Comparison of ENCODE assay signal across 1 cellular context in the genomic region with DNA sequence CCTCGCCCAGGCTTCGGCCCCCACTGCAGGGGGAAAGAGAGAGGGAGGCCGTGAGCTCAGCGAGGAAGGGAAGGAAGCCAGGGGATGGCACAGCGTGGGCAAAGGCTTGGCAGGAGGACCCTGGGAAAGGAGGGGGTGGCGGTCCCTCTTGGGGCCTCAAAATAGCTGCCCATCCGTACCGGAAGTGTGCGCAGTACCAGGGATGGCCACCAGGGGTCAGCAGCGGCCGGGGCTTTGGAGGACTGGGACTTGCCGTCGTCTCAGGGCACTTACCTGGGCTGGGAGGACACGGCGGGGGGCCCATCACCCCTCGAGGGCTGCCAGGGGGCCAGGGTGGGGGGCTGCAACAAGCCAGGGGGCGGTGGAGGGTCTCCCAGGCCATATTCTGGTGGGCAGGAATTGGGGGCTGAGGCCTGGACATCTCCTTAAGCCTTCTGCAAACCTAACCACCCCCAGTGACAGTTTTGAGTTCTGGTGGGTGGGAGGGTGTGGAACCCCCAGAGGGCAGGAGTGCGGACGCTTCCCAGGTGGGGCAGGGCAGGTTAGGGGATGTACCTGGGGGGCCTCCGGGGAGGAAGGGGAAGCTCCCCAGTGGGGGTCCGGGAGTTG.
TF ChIP-seq lines count a peak whose summit lies in the region.

No MANE protein-coding gene starts in this region.

TF ChIP-seq in HEK293, 187 proteins besides CTCF, POLR2A, EP300 and RAD21 (continued from another document):
- TF ChIP-seq, protein P1, sequence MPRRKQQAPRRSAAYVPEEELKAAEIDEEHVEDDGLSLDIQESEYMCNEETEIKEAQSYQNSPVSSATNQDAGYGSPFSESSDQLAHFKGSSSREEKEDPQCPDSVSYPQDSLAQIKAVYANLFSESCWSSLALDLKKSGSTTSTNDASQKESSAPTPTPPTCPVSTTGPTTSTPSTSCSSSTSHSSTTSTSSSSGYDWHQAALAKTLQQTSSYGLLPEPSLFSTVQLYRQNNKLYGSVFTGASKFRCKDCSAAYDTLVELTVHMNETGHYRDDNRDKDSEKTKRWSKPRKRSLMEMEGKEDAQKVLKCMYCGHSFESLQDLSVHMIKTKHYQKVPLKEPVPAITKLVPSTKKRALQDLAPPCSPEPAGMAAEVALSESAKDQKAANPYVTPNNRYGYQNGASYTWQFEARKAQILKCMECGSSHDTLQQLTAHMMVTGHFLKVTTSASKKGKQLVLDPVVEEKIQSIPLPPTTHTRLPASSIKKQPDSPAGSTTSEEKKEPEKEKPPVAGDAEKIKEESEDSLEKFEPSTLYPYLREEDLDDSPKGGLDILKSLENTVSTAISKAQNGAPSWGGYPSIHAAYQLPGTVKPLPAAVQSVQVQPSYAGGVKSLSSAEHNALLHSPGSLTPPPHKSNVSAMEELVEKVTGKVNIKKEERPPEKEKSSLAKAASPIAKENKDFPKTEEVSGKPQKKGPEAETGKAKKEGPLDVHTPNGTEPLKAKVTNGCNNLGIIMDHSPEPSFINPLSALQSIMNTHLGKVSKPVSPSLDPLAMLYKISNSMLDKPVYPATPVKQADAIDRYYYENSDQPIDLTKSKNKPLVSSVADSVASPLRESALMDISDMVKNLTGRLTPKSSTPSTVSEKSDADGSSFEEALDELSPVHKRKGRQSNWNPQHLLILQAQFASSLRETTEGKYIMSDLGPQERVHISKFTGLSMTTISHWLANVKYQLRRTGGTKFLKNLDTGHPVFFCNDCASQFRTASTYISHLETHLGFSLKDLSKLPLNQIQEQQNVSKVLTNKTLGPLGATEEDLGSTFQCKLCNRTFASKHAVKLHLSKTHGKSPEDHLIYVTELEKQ (tag by site-specific recombination; IDR thresholded peaks at IDR 0.05; ENCODE audit: borderline replicate concordance) = no peak
- TF ChIP-seq ZNF335 (tag by site-specific recombination; conservative IDR thresholded peaks at IDR 0.05) (peak; percentile 54), ZNF654 (tag by site-specific recombination; IDR thresholded peaks at IDR 0.05; ENCODE audit: low read depth) (peak; percentile 49), ZNF37A (tag by site-specific recombination; IDR thresholded peaks at IDR 0.05) (no peak), ZNF658 (tag by site-specific recombination; IDR thresholded peaks at IDR 0.05) (no peak), ZNF404 (tag by site-specific recombination; IDR thresholded peaks at IDR 0.05) (no peak), ZSCAN30 (tag by site-specific recombination; IDR thresholded peaks at IDR 0.05) (no peak), ZNF529 (tag by site-specific recombination; IDR thresholded peaks at IDR 0.05; ENCODE audit: insufficient replicate concordance) (no peak), ZNF501 (tag by site-specific recombination; IDR thresholded peaks at IDR 0.05) (no peak), ZFP41 (tag by site-specific recombination; IDR thresholded peaks at IDR 0.05; ENCODE audit: borderline replicate concordance) (no peak), SP2 (tag by site-specific recombination; IDR thresholded peaks at IDR 0.05) (no peak), YY1 (tag by site-specific recombination; IDR thresholded peaks at IDR 0.05) (no peak), ZFHX2 (tag by site-specific recombination; conservative IDR thresholded peaks at IDR 0.05) (peak; percentile 33; the same call in 1 of the 2 replicates), ZXDB (tag by site-specific recombination; IDR thresholded peaks at IDR 0.05) (no peak), ZNF16 (tag by site-specific recombination; IDR thresholded peaks at IDR 0.05; ENCODE audit: low read depth) (no peak), WT1 (tag by site-specific recombination; IDR thresholded peaks at IDR 0.05) (no peak)
- TF ChIP-seq, protein P2, sequence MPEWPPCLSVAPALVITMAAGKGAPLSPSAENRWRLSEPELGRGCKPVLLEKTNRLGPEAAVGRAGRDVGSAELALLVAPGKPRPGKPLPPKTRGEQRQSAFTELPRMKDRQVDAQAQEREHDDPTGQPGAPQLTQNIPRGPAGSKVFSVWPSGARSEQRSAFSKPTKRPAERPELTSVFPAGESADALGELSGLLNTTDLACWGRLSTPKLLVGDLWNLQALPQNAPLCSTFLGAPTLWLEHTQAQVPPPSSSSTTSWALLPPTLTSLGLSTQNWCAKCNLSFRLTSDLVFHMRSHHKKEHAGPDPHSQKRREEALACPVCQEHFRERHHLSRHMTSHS (tag by site-specific recombination; IDR thresholded peaks at IDR 0.05) = no peak
- TF ChIP-seq, protein P3, sequence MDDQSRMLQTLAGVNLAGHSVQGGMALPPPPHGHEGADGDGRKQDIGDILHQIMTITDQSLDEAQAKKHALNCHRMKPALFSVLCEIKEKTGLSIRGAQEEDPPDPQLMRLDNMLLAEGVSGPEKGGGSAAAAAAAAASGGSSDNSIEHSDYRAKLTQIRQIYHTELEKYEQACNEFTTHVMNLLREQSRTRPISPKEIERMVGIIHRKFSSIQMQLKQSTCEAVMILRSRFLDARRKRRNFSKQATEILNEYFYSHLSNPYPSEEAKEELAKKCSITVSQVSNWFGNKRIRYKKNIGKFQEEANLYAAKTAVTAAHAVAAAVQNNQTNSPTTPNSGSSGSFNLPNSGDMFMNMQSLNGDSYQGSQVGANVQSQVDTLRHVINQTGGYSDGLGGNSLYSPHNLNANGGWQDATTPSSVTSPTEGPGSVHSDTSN (CRISPR knock-in tag; IDR thresholded peaks at IDR 0.05) = no peak
- TF ChIP-seq, protein P4, sequence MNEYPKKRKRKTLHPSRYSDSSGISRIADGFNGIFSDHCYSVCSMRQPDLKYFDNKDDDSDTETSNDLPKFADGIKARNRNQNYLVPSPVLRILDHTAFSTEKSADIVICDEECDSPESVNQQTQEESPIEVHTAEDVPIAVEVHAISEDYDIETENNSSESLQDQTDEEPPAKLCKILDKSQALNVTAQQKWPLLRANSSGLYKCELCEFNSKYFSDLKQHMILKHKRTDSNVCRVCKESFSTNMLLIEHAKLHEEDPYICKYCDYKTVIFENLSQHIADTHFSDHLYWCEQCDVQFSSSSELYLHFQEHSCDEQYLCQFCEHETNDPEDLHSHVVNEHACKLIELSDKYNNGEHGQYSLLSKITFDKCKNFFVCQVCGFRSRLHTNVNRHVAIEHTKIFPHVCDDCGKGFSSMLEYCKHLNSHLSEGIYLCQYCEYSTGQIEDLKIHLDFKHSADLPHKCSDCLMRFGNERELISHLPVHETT (tag by site-specific recombination; IDR thresholded peaks at IDR 0.05) = no peak
- TF ChIP-seq, protein P5, sequence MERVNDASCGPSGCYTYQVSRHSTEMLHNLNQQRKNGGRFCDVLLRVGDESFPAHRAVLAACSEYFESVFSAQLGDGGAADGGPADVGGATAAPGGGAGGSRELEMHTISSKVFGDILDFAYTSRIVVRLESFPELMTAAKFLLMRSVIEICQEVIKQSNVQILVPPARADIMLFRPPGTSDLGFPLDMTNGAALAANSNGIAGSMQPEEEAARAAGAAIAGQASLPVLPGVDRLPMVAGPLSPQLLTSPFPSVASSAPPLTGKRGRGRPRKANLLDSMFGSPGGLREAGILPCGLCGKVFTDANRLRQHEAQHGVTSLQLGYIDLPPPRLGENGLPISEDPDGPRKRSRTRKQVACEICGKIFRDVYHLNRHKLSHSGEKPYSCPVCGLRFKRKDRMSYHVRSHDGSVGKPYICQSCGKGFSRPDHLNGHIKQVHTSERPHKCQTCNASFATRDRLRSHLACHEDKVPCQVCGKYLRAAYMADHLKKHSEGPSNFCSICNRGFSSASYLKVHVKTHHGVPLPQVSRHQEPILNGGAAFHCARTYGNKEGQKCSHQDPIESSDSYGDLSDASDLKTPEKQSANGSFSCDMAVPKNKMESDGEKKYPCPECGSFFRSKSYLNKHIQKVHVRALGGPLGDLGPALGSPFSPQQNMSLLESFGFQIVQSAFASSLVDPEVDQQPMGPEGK (tag by site-specific recombination; IDR thresholded peaks at IDR 0.05) = peak; percentile 69
- TF ChIP-seq, protein P6, sequence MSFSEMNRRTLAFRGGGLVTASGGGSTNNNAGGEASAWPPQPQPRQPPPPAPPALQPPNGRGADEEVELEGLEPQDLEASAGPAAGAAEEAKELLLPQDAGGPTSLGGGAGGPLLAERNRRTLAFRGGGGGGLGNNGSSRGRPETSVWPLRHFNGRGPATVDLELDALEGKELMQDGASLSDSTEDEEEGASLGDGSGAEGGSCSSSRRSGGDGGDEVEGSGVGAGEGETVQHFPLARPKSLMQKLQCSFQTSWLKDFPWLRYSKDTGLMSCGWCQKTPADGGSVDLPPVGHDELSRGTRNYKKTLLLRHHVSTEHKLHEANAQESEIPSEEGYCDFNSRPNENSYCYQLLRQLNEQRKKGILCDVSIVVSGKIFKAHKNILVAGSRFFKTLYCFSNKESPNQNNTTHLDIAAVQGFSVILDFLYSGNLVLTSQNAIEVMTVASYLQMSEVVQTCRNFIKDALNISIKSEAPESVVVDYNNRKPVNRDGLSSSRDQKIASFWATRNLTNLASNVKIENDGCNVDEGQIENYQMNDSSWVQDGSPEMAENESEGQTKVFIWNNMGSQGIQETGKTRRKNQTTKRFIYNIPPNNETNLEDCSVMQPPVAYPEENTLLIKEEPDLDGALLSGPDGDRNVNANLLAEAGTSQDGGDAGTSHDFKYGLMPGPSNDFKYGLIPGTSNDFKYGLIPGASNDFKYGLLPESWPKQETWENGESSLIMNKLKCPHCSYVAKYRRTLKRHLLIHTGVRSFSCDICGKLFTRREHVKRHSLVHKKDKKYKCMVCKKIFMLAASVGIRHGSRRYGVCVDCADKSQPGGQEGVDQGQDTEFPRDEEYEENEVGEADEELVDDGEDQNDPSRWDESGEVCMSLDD (tag by site-specific recombination; IDR thresholded peaks at IDR 0.05) = peak; percentile 59
- TF ChIP-seq, protein P7, sequence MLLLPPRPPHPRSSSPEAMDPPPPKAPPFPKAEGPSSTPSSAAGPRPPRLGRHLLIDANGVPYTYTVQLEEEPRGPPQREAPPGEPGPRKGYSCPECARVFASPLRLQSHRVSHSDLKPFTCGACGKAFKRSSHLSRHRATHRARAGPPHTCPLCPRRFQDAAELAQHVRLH (tag by site-specific recombination; IDR thresholded peaks at IDR 0.05) = no peak
- TF ChIP-seq, protein P8, sequence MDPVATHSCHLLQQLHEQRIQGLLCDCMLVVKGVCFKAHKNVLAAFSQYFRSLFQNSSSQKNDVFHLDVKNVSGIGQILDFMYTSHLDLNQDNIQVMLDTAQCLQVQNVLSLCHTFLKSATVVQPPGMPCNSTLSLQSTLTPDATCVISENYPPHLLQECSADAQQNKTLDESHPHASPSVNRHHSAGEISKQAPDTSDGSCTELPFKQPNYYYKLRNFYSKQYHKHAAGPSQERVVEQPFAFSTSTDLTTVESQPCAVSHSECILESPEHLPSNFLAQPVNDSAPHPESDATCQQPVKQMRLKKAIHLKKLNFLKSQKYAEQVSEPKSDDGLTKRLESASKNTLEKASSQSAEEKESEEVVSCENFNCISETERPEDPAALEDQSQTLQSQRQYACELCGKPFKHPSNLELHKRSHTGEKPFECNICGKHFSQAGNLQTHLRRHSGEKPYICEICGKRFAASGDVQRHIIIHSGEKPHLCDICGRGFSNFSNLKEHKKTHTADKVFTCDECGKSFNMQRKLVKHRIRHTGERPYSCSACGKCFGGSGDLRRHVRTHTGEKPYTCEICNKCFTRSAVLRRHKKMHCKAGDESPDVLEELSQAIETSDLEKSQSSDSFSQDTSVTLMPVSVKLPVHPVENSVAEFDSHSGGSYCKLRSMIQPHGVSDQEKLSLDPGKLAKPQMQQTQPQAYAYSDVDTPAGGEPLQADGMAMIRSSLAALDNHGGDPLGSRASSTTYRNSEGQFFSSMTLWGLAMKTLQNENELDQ (tag by site-specific recombination; IDR thresholded peaks at IDR 0.05; ENCODE audit: low read depth) = no peak
- TF ChIP-seq, protein P9, sequence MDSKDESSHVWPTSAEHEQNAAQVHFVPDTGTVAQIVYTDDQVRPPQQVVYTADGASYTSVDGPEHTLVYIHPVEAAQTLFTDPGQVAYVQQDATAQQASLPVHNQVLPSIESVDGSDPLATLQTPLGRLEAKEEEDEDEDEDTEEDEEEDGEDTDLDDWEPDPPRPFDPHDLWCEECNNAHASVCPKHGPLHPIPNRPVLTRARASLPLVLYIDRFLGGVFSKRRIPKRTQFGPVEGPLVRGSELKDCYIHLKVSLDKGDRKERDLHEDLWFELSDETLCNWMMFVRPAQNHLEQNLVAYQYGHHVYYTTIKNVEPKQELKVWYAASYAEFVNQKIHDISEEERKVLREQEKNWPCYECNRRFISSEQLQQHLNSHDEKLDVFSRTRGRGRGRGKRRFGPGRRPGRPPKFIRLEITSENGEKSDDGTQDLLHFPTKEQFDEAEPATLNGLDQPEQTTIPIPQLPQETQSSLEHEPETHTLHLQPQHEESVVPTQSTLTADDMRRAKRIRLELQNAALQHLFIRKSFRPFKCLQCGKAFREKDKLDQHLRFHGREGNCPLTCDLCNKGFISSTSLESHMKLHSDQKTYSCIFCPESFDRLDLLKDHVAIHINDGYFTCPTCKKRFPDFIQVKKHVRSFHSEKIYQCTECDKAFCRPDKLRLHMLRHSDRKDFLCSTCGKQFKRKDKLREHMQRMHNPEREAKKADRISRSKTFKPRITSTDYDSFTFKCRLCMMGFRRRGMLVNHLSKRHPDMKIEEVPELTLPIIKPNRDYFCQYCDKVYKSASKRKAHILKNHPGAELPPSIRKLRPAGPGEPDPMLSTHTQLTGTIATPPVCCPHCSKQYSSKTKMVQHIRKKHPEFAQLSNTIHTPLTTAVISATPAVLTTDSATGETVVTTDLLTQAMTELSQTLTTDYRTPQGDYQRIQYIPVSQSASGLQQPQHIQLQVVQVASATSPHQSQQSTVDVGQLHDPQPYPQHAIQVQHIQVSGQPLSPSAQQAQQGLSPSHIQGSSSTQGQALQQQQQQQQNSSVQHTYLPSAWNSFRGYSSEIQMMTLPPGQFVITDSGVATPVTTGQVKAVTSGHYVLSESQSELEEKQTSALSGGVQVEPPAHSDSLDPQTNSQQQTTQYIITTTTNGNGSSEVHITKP (tag by site-specific recombination; IDR thresholded peaks at IDR 0.05) = no peak
- TF ChIP-seq, protein P10, sequence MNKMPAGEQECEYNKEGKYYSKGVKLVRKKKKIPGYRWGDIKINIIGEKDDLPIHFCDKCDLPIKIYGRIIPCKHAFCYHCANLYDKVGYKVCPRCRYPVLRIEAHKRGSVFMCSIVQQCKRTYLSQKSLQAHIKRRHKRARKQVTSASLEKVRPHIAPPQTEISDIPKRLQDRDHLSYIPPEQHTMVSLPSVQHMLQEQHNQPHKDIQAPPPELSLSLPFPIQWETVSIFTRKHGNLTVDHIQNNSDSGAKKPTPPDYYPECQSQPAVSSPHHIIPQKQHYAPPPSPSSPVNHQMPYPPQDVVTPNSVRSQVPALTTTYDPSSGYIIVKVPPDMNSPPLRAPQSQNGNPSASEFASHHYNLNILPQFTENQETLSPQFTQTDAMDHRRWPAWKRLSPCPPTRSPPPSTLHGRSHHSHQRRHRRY (tag by site-specific recombination; IDR thresholded peaks at IDR 0.05) = no peak
